Comparison of ENCODE assay signal across 23 cellular contexts in the genomic region with DNA sequence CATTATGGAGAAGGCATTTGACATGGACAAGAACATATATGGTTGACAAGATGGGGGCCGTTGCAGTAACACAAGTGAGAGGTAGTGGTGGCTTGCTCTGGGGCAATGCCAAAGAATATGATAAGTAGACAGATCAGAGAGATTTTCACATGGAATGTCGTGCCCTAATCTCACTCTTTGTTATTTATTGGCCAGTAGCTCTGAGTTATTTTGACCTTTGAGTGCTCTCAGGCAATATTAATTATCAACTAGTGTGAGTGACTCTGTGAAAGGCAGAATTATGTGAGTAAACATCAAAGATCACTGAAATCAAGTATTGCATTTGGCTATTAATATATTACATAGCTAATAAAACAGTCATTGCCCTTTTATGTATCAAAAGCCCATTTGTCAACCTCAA.
"Had no signal": no experiment of that assay in that cellular context is flagged by ENCODE, and none has a peak within 500 bp of the region (broad histone marks: within the 10 kb centered on the region; RNA-seq: fewer than 3 reads in every experiment).

No MANE protein-coding gene starts in this region.

- DNase-seq: IMR-90, Karpas-422, KG1, MG63, NCI-H1092, NCI-H1105 treated with DMSO at 0.1 percent for 48 hours, NCI-H1417 treated with DMSO at 0.1 percent for 48 hours, NCI-H146, NCI-H1694 treated with DMSO at 0.1 percent for 48 hours, NCI-H1930, NCI-H2081, NCI-H2107, NCI-H2227 treated with DMSO at 0.1 percent for 48 hours, NCI-H524, NCI-H526 treated with DMSO at 0.1 percent for 48 hours, NCI-H748 treated with DMSO at 0.1 percent for 48 hours, Right ventricle myocardium superior, RPMI8226, SIG-M5 had no signal

- ATAC-seq: HepG2 had no signal

- FAIRE-seq: HepG2, RCC 7860 had no signal

- H3K36me3 ChIP-seq: MG63, SJSA1 had no signal

- H3K4me3 ChIP-seq: MG63, SJSA1, SK-N-MC had no signal

- H3K27me3 ChIP-seq: MG63, SJSA1 had no signal

- H3K27ac ChIP-seq: SJSA1, SK-N-MC had no signal

- H3K4me1 ChIP-seq: SJSA1 had no signal

- H3K9me3 ChIP-seq: MG63, SJSA1 had no signal
